In the genomic region with DNA sequence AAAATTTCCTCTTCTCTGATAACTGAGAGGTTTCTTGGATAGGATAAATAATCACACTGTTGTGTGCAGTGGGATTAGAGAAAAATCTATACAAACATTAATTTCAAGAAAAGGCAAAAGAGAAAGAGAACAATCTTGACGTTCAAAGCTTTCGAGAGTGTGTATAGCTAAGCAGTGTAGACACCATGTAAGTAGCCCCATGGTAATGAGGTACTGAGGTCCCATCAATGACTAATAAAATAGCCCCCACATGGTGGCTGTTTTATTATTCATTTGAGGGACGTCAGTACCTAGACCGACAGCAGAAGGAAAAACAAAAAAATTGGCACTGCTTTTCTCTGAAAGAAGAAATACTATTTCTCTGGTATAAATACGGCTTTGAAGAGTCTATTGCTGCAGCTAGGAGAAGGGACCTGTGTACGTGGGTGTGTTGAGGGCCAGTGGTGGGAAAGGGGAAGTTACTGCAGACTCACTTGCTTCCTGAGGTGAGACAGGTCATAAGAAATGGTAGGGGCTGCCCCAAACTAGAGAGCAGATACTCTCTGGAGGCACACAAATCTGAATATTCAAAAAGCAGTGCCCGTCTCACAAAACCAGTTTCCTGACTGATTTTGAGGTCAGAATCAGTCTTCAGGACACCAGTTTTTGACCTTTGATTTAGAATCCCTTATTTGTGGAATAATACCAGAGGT, we compare ENCODE assay signal across 11 cellular contexts.
A peak's percentile ranks its signal among the peaks of the same experiment; 100 is the strongest.
DNase-seq lines count a peak whose midpoint lies in the region; ATAC-seq lines count a peak whose summit lies in the region.
"Had no signal": no experiment of that assay in that cellular context is flagged by ENCODE, and none has a peak within 500 bp of the region (broad histone marks: within the 10 kb centered on the region; RNA-seq: fewer than 3 reads in every experiment).

No MANE protein-coding gene starts in this region.

- peak; percentile 96 for ATAC-seq in GM21619 (IDR thresholded peaks at IDR 0.05; ENCODE audit: unreplicated experiment)
- peak; percentile 94 for ATAC-seq in HG03342 (IDR thresholded peaks at IDR 0.05; ENCODE audit: unreplicated experiment)
- ATAC-seq in naive B cell (ENCODE audit: low read depth in 2 of 2) = peak; percentile 99
- ATAC-seq: A549 had no signal

- H3K4me1 Mint-ChIP-seq in activated CD4-positive, alpha-beta T cell treated with anti-CD3 and anti-CD28 coated beads, Interleukin-2, amount 10 ng/mL, durations not matched to agents 7 days and 5 days = peaks cover 2% of the 10 kb centered on the region
- peaks cover 34 to 56% (median 45%) of the 10 kb centered on the region in 3 donors for H3K4me1 Mint-ChIP-seq in naive B cell

- CTCF ChIA-PET in activated CD4-positive, alpha-beta T cell treated with anti-CD3 and anti-CD28 coated beads, Interleukin-2, amount 10 ng/mL, durations not matched to agents 7 days and 5 days (lab: Charles Lee) = interaction anchor here (1.8 kb wide), 1 partner anchor 12 kb away, joined by 6 read pairs; no protein-coding TSS in a partner anchor

- POLR2A ChIA-PET in activated CD4-positive, alpha-beta T cell treated with anti-CD3 and anti-CD28 coated beads, Interleukin-2, amount 10 ng/mL, durations not matched to agents 7 days and 5 days (lab: Charles Lee) = no interaction called here

- DNase-seq in activated CD4-positive, alpha-beta T cell treated with anti-CD3 and anti-CD28 coated beads for 48 hours = peak; percentile 12
- DNase-seq in activated CD4-positive, alpha-beta T cell treated with anti-CD3 and anti-CD28 coated beads, Interleukin-2, amount 10 ng/mL, durations not matched to agents 7 days and 5 days = no peak
- peak; percentile 80 for DNase-seq in naive B cell
- DNase-seq in ureter (ENCODE audit: low spot score) = no peak
- no peak for DNase-seq in NCI-H2029 (lab: John Stamatoyannopoulos, UW)
- DNase-seq in NCI-H446 (lab: John Stamatoyannopoulos, UW) = no peak
- DNase-seq: activated CD4-positive, alpha-beta T cell treated with anti-CD3 and anti-CD28 coated beads for 1 hour; PC-9 had no signal

- H3K36me3 Mint-ChIP-seq in activated CD4-positive, alpha-beta T cell treated with anti-CD3 and anti-CD28 coated beads, Interleukin-2, amount 10 ng/mL, durations not matched to agents 7 days and 5 days (ENCODE audit: low read depth) = no peaks in the 10 kb centered on the region
- H3K36me3 Mint-ChIP-seq in naive B cell = no peaks in the 10 kb centered on the region

- no peak overlapping the region for H3K4me3 Mint-ChIP-seq in activated CD4-positive, alpha-beta T cell treated with anti-CD3 and anti-CD28 coated beads, Interleukin-2, amount 10 ng/mL, durations not matched to agents 7 days and 5 days
- peak overlapping the region in 7 of 8 donors; percentile 35 to 81 (median 63) for H3K4me3 Mint-ChIP-seq in naive B cell

- H3K9me3 Mint-ChIP-seq in activated CD4-positive, alpha-beta T cell treated with anti-CD3 and anti-CD28 coated beads, Interleukin-2, amount 10 ng/mL, durations not matched to agents 7 days and 5 days = no peaks in the 10 kb centered on the region
- no peaks in the 10 kb centered on the region for H3K9me3 Mint-ChIP-seq in naive B cell

- no peak overlapping the region for H3K27ac Mint-ChIP-seq in activated CD4-positive, alpha-beta T cell treated with anti-CD3 and anti-CD28 coated beads, Interleukin-2, amount 10 ng/mL, durations not matched to agents 7 days and 5 days
- H3K27ac Mint-ChIP-seq in naive B cell = peak overlapping the region; percentile 90 to 97 (median 96)

- peaks cover 13% of the 10 kb centered on the region for H3K27me3 Mint-ChIP-seq in activated CD4-positive, alpha-beta T cell treated with anti-CD3 and anti-CD28 coated beads, Interleukin-2, amount 10 ng/mL, durations not matched to agents 7 days and 5 days
- no peaks in the 10 kb centered on the region for H3K27me3 Mint-ChIP-seq in naive B cell

Comparison
In these comparisons a context has a peak if more than half of its experiments do, and no peak if none do; other contexts are left out.
1. DNase-seq: peak in activated CD4-positive, alpha-beta T cell treated with anti-CD3 and anti-CD28 coated beads for 48 hours (single experiment) and naive B cell (single experiment); none in activated CD4-positive, alpha-beta T cell treated with anti-CD3 and anti-CD28 coated beads, Interleukin-2, amount 10 ng/mL, durations not matched to agents 7 days and 5 days (single experiment), ureter (single experiment), NCI-H2029 (single experiment) and NCI-H446 (0 of 2).
2. Peak in every context shown above with its lines, with median percentiles within 50 percentile points of each other: ATAC-seq.